In genomic region chr3:171309906-171310359, GRCh38 we compare ENCODE assay signal across 10 cellular contexts.
DNase-seq lines count a peak whose midpoint lies in the region; ATAC-seq and TF ChIP-seq lines count a peak whose summit lies in the region.
"Had no signal": no experiment of that assay in that cellular context is flagged by ENCODE, and none has a peak within 500 bp of the region (broad histone marks: within the 10 kb centered on the region; RNA-seq: fewer than 3 reads in every experiment).

No MANE protein-coding gene starts in this region.

- H3K4me1 Mint-ChIP-seq in chondrocyte (ENCODE audit: low read depth) (peaks cover 77% of the 10 kb centered on the region), osteocyte (ENCODE audit: unreplicated experiment) (peaks cover 59% of the 10 kb centered on the region)

- H3K9me3 Mint-ChIP-seq in chondrocyte (ENCODE audit: low read depth) (peaks cover 6% of the 10 kb centered on the region), osteocyte (ENCODE audit: unreplicated experiment) (peaks cover 5% of the 10 kb centered on the region)

- ATAC-seq in GM19043 (IDR thresholded peaks at IDR 0.05; ENCODE audit: low read depth, unreplicated experiment), result peak; percentile 50
- ATAC-seq in HG03442 (IDR thresholded peaks at IDR 0.05; ENCODE audit: unreplicated experiment), result peak; percentile 91
- no peak for ATAC-seq in GM21526 (IDR thresholded peaks at IDR 0.05; ENCODE audit: low FRiP score, unreplicated experiment)
- ATAC-seq in GM19467 (IDR thresholded peaks at IDR 0.05; ENCODE audit: unreplicated experiment), result no peak
- ATAC-seq in GM19397 (IDR thresholded peaks at IDR 0.05; ENCODE audit: unreplicated experiment), result no peak

- H3K4me3 Mint-ChIP-seq in chondrocyte (ENCODE audit: unreplicated experiment), result no peak overlapping the region
- no peak overlapping the region for H3K4me3 Mint-ChIP-seq in osteocyte (ENCODE audit: unreplicated experiment)

- H3K27ac Mint-ChIP-seq in chondrocyte (ENCODE audit: unreplicated experiment) (peak overlapping the region; percentile 87), osteocyte (ENCODE audit: unreplicated experiment) (peak overlapping the region; percentile 92)

- TF ChIP-seq CTCF in chondrocyte (IDR thresholded peaks at IDR 0.05), result no peak
- TF ChIP-seq CTCF in osteocyte (IDR thresholded peaks at IDR 0.05), result no peak

- DNase-seq in chondrocyte (ENCODE audit: low spot score) (no peak), osteocyte (ENCODE audit: extremely low spot score, unreplicated experiment) (no peak)
- DNase-seq: activated naive CD4-positive, alpha-beta T cell treated with anti-CD3 and anti-CD28 coated beads, Interleukin-2, amount 50 U/mL, for 16 hours; heart left ventricle; NCI-H1930 had no signal

- H3K27me3 Mint-ChIP-seq in chondrocyte (ENCODE audit: low read depth) (no peaks in the 10 kb centered on the region), osteocyte (ENCODE audit: unreplicated experiment) (no peaks in the 10 kb centered on the region)

- peaks cover 3% of the 10 kb centered on the region for H3K36me3 Mint-ChIP-seq in chondrocyte (ENCODE audit: low read depth)
- peaks cover 3% of the 10 kb centered on the region for H3K36me3 Mint-ChIP-seq in osteocyte (ENCODE audit: unreplicated experiment)

Comparison
In these comparisons a context has a peak if more than half of its experiments do, and no peak if none do; other contexts are left out.
1. ATAC-seq: peak in GM19043 (single experiment) and HG03442 (single experiment); none in GM21526 (single experiment), GM19467 (single experiment) and GM19397 (single experiment).